In the genomic region with DNA sequence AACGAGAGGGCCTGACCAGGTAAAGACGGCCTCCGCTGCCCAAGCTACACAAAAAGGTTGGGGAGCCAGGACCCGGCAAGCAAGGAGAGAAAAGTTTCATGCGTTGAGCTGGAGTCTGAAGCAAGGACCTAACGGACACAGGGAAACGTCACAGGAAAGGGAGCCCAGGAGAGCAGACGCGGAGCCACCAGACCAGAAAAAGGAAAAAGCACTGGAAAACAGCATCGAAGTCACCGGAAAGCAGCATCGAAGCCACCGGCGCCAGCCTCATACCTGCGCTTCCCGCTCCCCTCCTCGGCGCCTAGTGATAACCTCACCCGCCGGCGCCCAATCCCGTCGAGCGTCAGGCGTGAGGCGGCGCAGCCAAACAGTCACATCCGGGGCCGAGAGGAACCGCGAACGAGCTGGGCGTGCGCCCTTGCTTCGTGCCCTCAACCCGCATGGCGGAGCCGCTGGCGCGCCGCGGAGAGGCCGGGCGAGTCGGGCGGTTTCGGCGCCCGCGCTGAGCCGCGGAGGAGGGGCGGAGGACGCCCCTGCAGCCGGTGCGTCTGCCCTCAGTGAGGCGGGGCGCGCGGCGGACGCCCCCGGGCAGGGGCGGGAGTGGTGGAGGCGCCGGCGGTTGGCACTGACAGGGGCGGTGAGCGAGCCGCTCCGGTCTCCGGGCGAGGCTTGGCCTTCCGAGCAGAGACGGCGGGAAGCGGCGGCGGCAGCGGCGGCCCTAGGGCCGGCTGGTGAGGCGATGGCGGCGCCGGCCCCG, we compare ENCODE assay signal across 8 cellular contexts. TPM values are rescaled to one million over a fixed set of nuclear protein-coding genes. Genes with fewer than 3 reads are reported as not detected.
DNase-seq lines count a peak whose midpoint lies in the region; ATAC-seq and TF ChIP-seq lines count a peak whose summit lies in the region.

Gene FBXO45 (plus strand): TSS at position 415 of the 757 bp plus-strand sequence. CDS start 325 bp downstream, at position 740.
Gene WDR53 (minus strand): TSS at position 309 of the 757 bp plus-strand sequence. CDS start 7,079 bp downstream, outside the sequence.

- intact Hi-C loops in CD14-positive monocyte (cut with micrococcal nuclease) = loop anchor here in 1 of 2 donors (5.0 kb wide), 1 partner anchor 374 kb away; the partner anchor contains the start of gene NCBP2

- DNase-seq in CD14-positive monocyte (ENCODE audit: low spot score) (peak; percentile 90), NCI-H748 (lab: John Stamatoyannopoulos, UW; ENCODE audit: unreplicated experiment) (peak; percentile 95), cortex of kidney (lab: John Stamatoyannopoulos, UW) (peak; percentile 67), left kidney (ENCODE audit: low read depth, low spot score) (peak; percentile 99)
- peak; percentile 94 for DNase-seq in activated CD4-positive, alpha-beta T cell treated with anti-CD3 and anti-CD28 coated beads, Interleukin-2, amount 50 U/mL, for 1 hour
- peak; percentile 95 for DNase-seq in stimulated activated CD4-positive, alpha-beta T cell treated with anti-CD3 and anti-CD28 coated beads, Interleukin-1b, Interleukin-23, amount 100 ng/mL, for 48 hours

- TF ChIP-seq CTCF in CD14-positive monocyte (IDR thresholded peaks at IDR 0.05) = no peak

- H3K4me1 Mint-ChIP-seq in CD14-positive monocyte = peaks cover 32% of the 10 kb centered on the region

- peak within 1 kb of the TSS; percentile 93 to 97 for H3K4me3 Mint-ChIP-seq in CD14-positive monocyte

- H3K27me3 Mint-ChIP-seq in CD14-positive monocyte (ENCODE audit: low read depth in 3 of 3) = no peaks in the 10 kb centered on the region

- ATAC-seq in GM19395 (IDR thresholded peaks at IDR 0.05; ENCODE audit: unreplicated experiment) = peak; percentile 95
- peak; percentile 84 for ATAC-seq in HG03558 (IDR thresholded peaks at IDR 0.05; ENCODE audit: extremely low read depth, unreplicated experiment)

- peak within 1 kb of the TSS; percentile 90 to 97 (median 94) for H3K27ac Mint-ChIP-seq in CD14-positive monocyte

- H3K9me3 Mint-ChIP-seq in CD14-positive monocyte = no peaks in the 10 kb centered on the region

- H3K36me3 Mint-ChIP-seq in CD14-positive monocyte = peaks cover 9 to 20% of the 10 kb centered on the region in 2 donors

RNA-seq across cellular contexts. Expression of gene FBXO45, which starts in this region (rescaled TPM):
- 1 to 10 TPM; 1.8 to 2.8 TPM for polyA plus RNA-seq in CD14-positive monocyte

RNA-seq across cellular contexts. Expression of gene WDR53, which starts in this region (rescaled TPM):
- 1 to 10 TPM; 4.1 to 6.7 TPM for polyA plus RNA-seq in CD14-positive monocyte

Comparison
In these comparisons a context has a peak if more than half of its experiments do, and no peak if none do; other contexts are left out.
1. Peak in every context shown above with its lines: DNase-seq and ATAC-seq.